ENCODE assay signal across 21 cellular contexts in genomic region chr22:23777776-23778575, GRCh38. TPM values are rescaled to one million over a fixed set of nuclear protein-coding genes. Genes with fewer than 3 reads are reported as not detected.
DNase-seq lines count a peak whose midpoint lies in the region; ATAC-seq and TF ChIP-seq lines count a peak whose summit lies in the region.
"Had no signal": no experiment of that assay in that cellular context is flagged by ENCODE, and none has a peak within 500 bp of the region (broad histone marks: within the 10 kb centered on the region; RNA-seq: fewer than 3 reads in every experiment).

No MANE protein-coding gene starts in this region.

- peaks cover 6% of the 10 kb centered on the region for H4K20me1 ChIP-seq in BLaER1

- no peak overlapping the region for H3K4me3 ChIP-seq in BLaER1
- H3K4me3 ChIP-seq in esophagus muscularis mucosa: no peak overlapping the region
- H3K4me3 ChIP-seq in H7 (ENCODE audit: insufficient read depth, low read depth, low read length): no peak overlapping the region
- no peak overlapping the region for H3K4me3 ChIP-seq in psoas muscle
- H3K4me3 ChIP-seq: GM23338, mucosa of descending colon had no signal

- intact Hi-C loops in esophagus muscularis mucosa (cut with DNase I): no loop called here
- intact Hi-C loops in psoas muscle (cut with DNase I): no loop called here

- H3K36me3 ChIP-seq in BLaER1: peaks cover 44% of the 10 kb centered on the region
- H3K36me3 ChIP-seq in esophagus muscularis mucosa: peaks cover 0 to 13% (median 1%) of the 10 kb centered on the region in 4 donors
- no peaks in the 10 kb centered on the region for H3K36me3 ChIP-seq in H7 (replicated peaks; ENCODE audit: control insufficient read depth, insufficient read depth, low read length)
- no peaks in the 10 kb centered on the region for H3K36me3 ChIP-seq in psoas muscle (ENCODE audit: insufficient read depth in 1 of 2, low read depth in 1 of 2)

- no peak overlapping the region for H3K9ac ChIP-seq in BLaER1

- ATAC-seq in psoas muscle (no peak), HG03378 (IDR thresholded peaks at IDR 0.05; ENCODE audit: unreplicated experiment) (no peak)
- ATAC-seq: GM23338, mucosa of descending colon, T-cell had no signal

- TF ChIP-seq EP300 in esophagus muscularis mucosa (IDR thresholded peaks at IDR 0.05): no peak

- H3K9me3 ChIP-seq in BLaER1: no peaks in the 10 kb centered on the region
- no peaks in the 10 kb centered on the region for H3K9me3 ChIP-seq in esophagus muscularis mucosa
- H3K9me3 ChIP-seq in psoas muscle: no peaks in the 10 kb centered on the region
- H3K9me3 ChIP-seq: mucosa of descending colon had no signal

- no peak for TF ChIP-seq CTCF in esophagus muscularis mucosa (IDR thresholded peaks at IDR 0.05)
- no peak for TF ChIP-seq CTCF in psoas muscle (IDR thresholded peaks at IDR 0.05)

- peak; percentile 56 for DNase-seq in NCI-H1092 (lab: John Stamatoyannopoulos, UW)
- DNase-seq in esophagus muscularis mucosa (ENCODE audit: extremely low spot score): no peak
- peak; percentile 87 for DNase-seq in myocyte (ENCODE audit: low read depth)
- no peak for DNase-seq in H7
- DNase-seq in psoas muscle: no peak
- no peak for DNase-seq in NCI-H82 treated with DMSO at 0.1 percent for 48 hours (lab: John Stamatoyannopoulos, UW; ENCODE audit: unreplicated experiment)
- DNase-seq: activated CD4-positive, alpha-beta T cell treated with anti-CD3 and anti-CD28 coated beads, Interleukin-2, amount 10 ng/mL, durations not matched to agents 7 days and 5 days; CD8-positive, alpha-beta memory T cell; DMS79 treated with DMSO at 0.1 percent for 48 hours; immature natural killer cell; mucosa of descending colon; NCI-H187 treated with DMSO at 0.1 percent for 48 hours; NCI-H524 treated with DMSO at 0.1 percent for 48 hours; SHP77; T-cell had no signal

- WGBS in esophagus muscularis mucosa: 40% methylated on average over 8 of the region's 11 CpGs
- 79 to 82% (median 81%) methylated on average over 10 to 11 of the region's 11 CpGs for whole genome bisulfite sequencing in psoas muscle, 3 donors

- no peak for TF ChIP-seq POLR2A in esophagus muscularis mucosa (IDR thresholded peaks at IDR 0.05; ENCODE audit: low read depth)

- H3K27ac ChIP-seq in BLaER1 (peak overlapping the region; percentile 63), esophagus muscularis mucosa (replicated peaks in 1 of 4) (peak overlapping the region; percentile 31 to 62 (median 58)), psoas muscle (no peak overlapping the region)

- H3K27me3 ChIP-seq in BLaER1 (no peaks in the 10 kb centered on the region), esophagus muscularis mucosa (no peaks in the 10 kb centered on the region), H7 (ENCODE audit: control insufficient read depth, insufficient read depth, low read length) (peaks cover 15% of the 10 kb centered on the region), psoas muscle (ENCODE audit: insufficient read depth in 3 of 3, low read length in 2 of 3) (no peaks in the 10 kb centered on the region)

- H3K4me2 ChIP-seq in BLaER1: peak overlapping the region; percentile 55; the same call in 1 of the 2 replicates
- H3K4me2 ChIP-seq: GM23338 had no signal

- H3K4me1 ChIP-seq in BLaER1: peaks cover 78% of the 10 kb centered on the region
- H3K4me1 ChIP-seq in esophagus muscularis mucosa: peaks cover 32 to 55% (median 52%) of the 10 kb centered on the region in 4 donors
- peaks cover 6% of the 10 kb centered on the region for H3K4me1 ChIP-seq in psoas muscle

RNA-seq across cellular contexts. Expression of gene MMP11, which starts 5.3 kb away (rescaled TPM):
- total RNA-seq in esophagus muscularis mucosa (1 to 10 TPM; 2.8 to 6.5 (median 5.4) TPM), myocyte (51.5 and 67.7 TPM in 2 replicates), psoas muscle (1 to 10 TPM; 1.3 to 2.9 (median 1.5) TPM)
- polyA plus RNA-seq in myocyte (2012): 303 TPM
- total RNA-seq in H7 (2014; rRNA removed; shearing (Covaris generic)): 7.8 and 12.8 TPM in 2 replicates
- under 1 TPM; 0.35 to 0.47 (median 0.43) TPM for polyA plus RNA-seq in psoas muscle

RNA-seq across cellular contexts. Expression of gene SMARCB1, which starts 8.8 kb away (rescaled TPM):
- total RNA-seq in esophagus muscularis mucosa: 10 to 100 TPM; 28.8 to 55.6 (median 34.9) TPM
- 58.8 and 62.9 TPM in 2 replicates for total RNA-seq in myocyte
- 122 TPM for polyA plus RNA-seq in myocyte (2012)
- total RNA-seq in H7 (2014; rRNA removed; shearing (Covaris generic)): 79.1 and 86.5 TPM in 2 replicates
- total RNA-seq in psoas muscle: 10 to 100 TPM; 21.9 to 76.6 (median 48.3) TPM
- 10 to 100 TPM; 20.7 to 47.6 (median 38.4) TPM for polyA plus RNA-seq in psoas muscle

RNA-seq across cellular contexts. Expression of gene CHCHD10, which starts 10.2 kb away (rescaled TPM):
- total RNA-seq in esophagus muscularis mucosa (10 to 100 TPM; 22.9 to 97.7 (median 44.6) TPM), myocyte (2.7 and 19.8 TPM in 2 replicates), psoas muscle (1,000 to 10,000 TPM in 1 of 4 donors, 100 to 1,000 TPM in 3; 659 to 1,066 (median 865) TPM)
- 140 TPM for polyA plus RNA-seq in myocyte (2012)
- 55.6 and 60.9 TPM in 2 replicates for total RNA-seq in H7 (2014; rRNA removed; shearing (Covaris generic))
- 100 to 1,000 TPM; 460 to 861 (median 645) TPM for polyA plus RNA-seq in psoas muscle

RNA-seq across cellular contexts. Expression of gene C22orf15, which starts 15.2 kb away (rescaled TPM):
- total RNA-seq in esophagus muscularis mucosa: under 1 TPM in 1 of 4 donors, not detected in 3; 0.58 TPM
- 1.2 TPM in 1 of 2 replicates, not detected in the other for total RNA-seq in myocyte
- 0.34 TPM for polyA plus RNA-seq in myocyte (2012)
- 1.8 and 3.7 TPM in 2 replicates for total RNA-seq in H7 (2014; rRNA removed; shearing (Covaris generic))
- total RNA-seq in psoas muscle: under 1 TPM in 1 of 4 donors, not detected in 3; 0.34 TPM
- under 1 TPM in 1 of 3 donors, not detected in 2; 0.04 TPM for polyA plus RNA-seq in psoas muscle
- total RNA-seq: lower leg skin had no signal

RNA-seq across cellular contexts. Expression of gene VPREB3, which starts 23.8 kb away (rescaled TPM):
- total RNA-seq in esophagus muscularis mucosa: not detected
- total RNA-seq in myocyte: 0.51 TPM in 1 of 2 replicates, not detected in the other
- 0.25 TPM for polyA plus RNA-seq in myocyte (2012)
- not detected in 2 replicates for total RNA-seq in H7 (2014; rRNA removed; shearing (Covaris generic))
- 1 to 10 TPM in 2 of 4 donors, under 1 TPM in 2; 0.79 to 3.2 (median 0.99) TPM for total RNA-seq in psoas muscle
- polyA plus RNA-seq in psoas muscle: under 1 TPM; 0.61 to 0.89 (median 0.82) TPM
- total RNA-seq: activated CD4-positive, alpha-beta T cell treated with anti-CD3 and anti-CD28 coated beads, Interleukin-2, amount 10 ng/mL, durations not matched to agents 7 days and 5 days; CD8-positive, alpha-beta memory T cell; GM23338; lower leg skin; temporal lobe had no signal
- polyA plus RNA-seq: AG04450; CD8-positive, alpha-beta memory T cell had no signal

Comparison
In these comparisons a context has a peak if more than half of its experiments do, and no peak if none do; other contexts are left out.
1. DNase-seq: peak in NCI-H1092 (single experiment) and myocyte (single experiment); none in esophagus muscularis mucosa (single experiment), H7 (single experiment), psoas muscle (0 of 2) and NCI-H82 treated with DMSO at 0.1 percent for 48 hours (single experiment).
2. RNA of gene CHCHD10, which starts 10.2 kb away (total RNA-seq): 659 to 1,066 TPM in psoas muscle; 22.9 to 97.7 TPM in esophagus muscularis mucosa, 55.6 to 60.9 TPM in H7 and 2.7 to 19.8 TPM in myocyte; every median in the first group is over 4 times any median in the second.